In genomic region chr17:8226536-8227237, GRCh38 we compare ENCODE assay signal across 1 cellular context.
TF ChIP-seq lines count a peak whose summit lies in the region.

No MANE protein-coding gene starts in this region.

TF ChIP-seq in GM12878, 131 proteins besides CTCF, POLR2A, EP300 and RAD21 (continued from another document and continues in another):
- TF ChIP-seq CUX1 (IDR thresholded peaks at IDR 0.05; ENCODE audit: insufficient replicate concordance, low read depth, low read length) (no peak), CBX5 (IDR thresholded peaks at IDR 0.05; ENCODE audit: low read depth) (no peak), SMAD5 (IDR thresholded peaks at IDR 0.05; ENCODE audit: low read depth) (no peak), ELK1 (IDR thresholded peaks at IDR 0.05; ENCODE audit: low read depth, low read length) (no peak), BACH1 (IDR thresholded peaks at IDR 0.05; ENCODE audit: borderline replicate concordance) (peak; percentile 67), HDAC6 (IDR thresholded peaks at IDR 0.05; ENCODE audit: unreplicated experiment) (no peak), IRF4 (IDR thresholded peaks at IDR 0.05; ENCODE audit: low read depth, low read length) (no peak), USF1 (IDR thresholded peaks at IDR 0.05; ENCODE audit: borderline replicate concordance, extremely low read length, insufficient read depth, low read depth, low read length) (no peak), TCF7 (IDR thresholded peaks at IDR 0.05; ENCODE audit: borderline replicate concordance) (no peak; the same call in 1 of the 2 replicates), SPI1 (IDR thresholded peaks at IDR 0.05; ENCODE audit: borderline replicate concordance, insufficient read depth, low read depth, low read length) (no peak), E2F4 (IDR thresholded peaks at IDR 0.05; ENCODE audit: low read depth, low read length) (no peak), NFXL1 (IDR thresholded peaks at IDR 0.05; ENCODE audit: borderline replicate concordance) (no peak), RELB (IDR thresholded peaks at IDR 0.05; ENCODE audit: low read depth) (0 out of 2 replicates have a peak, but pooled peaks have one; percentile 51), CEBPB (IDR thresholded peaks at IDR 0.05; ENCODE audit: borderline replicate concordance in 1 of 2, low read depth in 2 of 2, low read length in 2 of 2) (no peak), YY1 (IDR thresholded peaks at IDR 0.05; ENCODE audit: low read depth, low read length) (peak; percentile 17; the same call in 1 of the 2 replicates), NR2C2 (IDR thresholded peaks at IDR 0.05; ENCODE audit: borderline replicate concordance, control insufficient read depth, insufficient read length, low read depth) (no peak), CEBPZ (IDR thresholded peaks at IDR 0.05; ENCODE audit: low read depth, low read length) (no peak), SMC3 (IDR thresholded peaks at IDR 0.05; ENCODE audit: borderline replicate concordance, low read length) (no peak), FOS (IDR thresholded peaks at IDR 0.05; ENCODE audit: borderline replicate concordance, extremely low read depth, insufficient read length) (no peak), CBX3 (IDR thresholded peaks at IDR 0.05; ENCODE audit: borderline replicate concordance, low read depth) (no peak), TBL1XR1 (IDR thresholded peaks at IDR 0.05; ENCODE audit: low read depth, low read length) (0 out of 2 replicates have a peak, but pooled peaks have one; percentile 8), ASH2L (IDR thresholded peaks at IDR 0.05; ENCODE audit: borderline replicate concordance, low read depth) (no peak), ATF7 (IDR thresholded peaks at IDR 0.05; ENCODE audit: low read depth) (peak; percentile 82), NFYA (IDR thresholded peaks at IDR 0.05; ENCODE audit: borderline replicate concordance, low read depth, low read length) (no peak), NRF1 (conservative IDR thresholded peaks at IDR 0.05; ENCODE audit: low read depth, low read length) (no peak), RELA (IDR thresholded peaks at IDR 0.05; ENCODE audit: borderline replicate concordance, partially characterized antibody) (peak; percentile 17), ESRRA (IDR thresholded peaks at IDR 0.05; ENCODE audit: low read length) (no peak), SIN3A (IDR thresholded peaks at IDR 0.05; ENCODE audit: low read depth, low read length) (no peak), HDAC2 (IDR thresholded peaks at IDR 0.05) (peak; percentile 38; the same call in 1 of the 2 replicates), MYB (IDR thresholded peaks at IDR 0.05; ENCODE audit: borderline replicate concordance, low read depth, low read length) (no peak), TARDBP (IDR thresholded peaks at IDR 0.05; ENCODE audit: borderline replicate concordance) (peak; percentile 91; the same call in 1 of the 2 replicates), ZNF24 (IDR thresholded peaks at IDR 0.05) (peak; percentile 98), NR2F1 (conservative IDR thresholded peaks at IDR 0.05) (peak; percentile 59; the same call in 1 of the 2 replicates), BMI1 (IDR thresholded peaks at IDR 0.05; ENCODE audit: borderline replicate concordance) (peak; percentile 64; the same call in 1 of the 2 replicates), CREM (IDR thresholded peaks at IDR 0.05; ENCODE audit: low read depth) (0 out of 2 replicates have a peak, but pooled peaks have one; percentile 6), SMARCA5 (IDR thresholded peaks at IDR 0.05) (no peak), FOXM1 (IDR thresholded peaks at IDR 0.05; ENCODE audit: low read depth, low read length) (no peak; the same call in 1 of the 2 replicates), ZNF384 (IDR thresholded peaks at IDR 0.05; ENCODE audit: borderline replicate concordance, low read depth, low read length) (peak; percentile 33; the same call in 1 of the 2 replicates), JUNB (IDR thresholded peaks at IDR 0.05) (no peak), RFX5 (IDR thresholded peaks at IDR 0.05; ENCODE audit: low read depth, low read length) (no peak), SP1 (IDR thresholded peaks at IDR 0.05; ENCODE audit: low read depth, low read length) (no peak), RCOR1 (conservative IDR thresholded peaks at IDR 0.05; ENCODE audit: low read depth, low read length) (no peak), IKZF1 (conservative IDR thresholded peaks at IDR 0.05) (peak; percentile 60), PML (IDR thresholded peaks at IDR 0.05; ENCODE audit: low read length) (peak; percentile 62), SMAD1 (IDR thresholded peaks at IDR 0.05; ENCODE audit: low read depth, partially characterized antibody) (no peak), EZH2 (IDR thresholded peaks at IDR 0.05; ENCODE audit: borderline replicate concordance, control insufficient read depth, low read depth, low read length) (no peak)
- TF ChIP-seq, protein P1, sequence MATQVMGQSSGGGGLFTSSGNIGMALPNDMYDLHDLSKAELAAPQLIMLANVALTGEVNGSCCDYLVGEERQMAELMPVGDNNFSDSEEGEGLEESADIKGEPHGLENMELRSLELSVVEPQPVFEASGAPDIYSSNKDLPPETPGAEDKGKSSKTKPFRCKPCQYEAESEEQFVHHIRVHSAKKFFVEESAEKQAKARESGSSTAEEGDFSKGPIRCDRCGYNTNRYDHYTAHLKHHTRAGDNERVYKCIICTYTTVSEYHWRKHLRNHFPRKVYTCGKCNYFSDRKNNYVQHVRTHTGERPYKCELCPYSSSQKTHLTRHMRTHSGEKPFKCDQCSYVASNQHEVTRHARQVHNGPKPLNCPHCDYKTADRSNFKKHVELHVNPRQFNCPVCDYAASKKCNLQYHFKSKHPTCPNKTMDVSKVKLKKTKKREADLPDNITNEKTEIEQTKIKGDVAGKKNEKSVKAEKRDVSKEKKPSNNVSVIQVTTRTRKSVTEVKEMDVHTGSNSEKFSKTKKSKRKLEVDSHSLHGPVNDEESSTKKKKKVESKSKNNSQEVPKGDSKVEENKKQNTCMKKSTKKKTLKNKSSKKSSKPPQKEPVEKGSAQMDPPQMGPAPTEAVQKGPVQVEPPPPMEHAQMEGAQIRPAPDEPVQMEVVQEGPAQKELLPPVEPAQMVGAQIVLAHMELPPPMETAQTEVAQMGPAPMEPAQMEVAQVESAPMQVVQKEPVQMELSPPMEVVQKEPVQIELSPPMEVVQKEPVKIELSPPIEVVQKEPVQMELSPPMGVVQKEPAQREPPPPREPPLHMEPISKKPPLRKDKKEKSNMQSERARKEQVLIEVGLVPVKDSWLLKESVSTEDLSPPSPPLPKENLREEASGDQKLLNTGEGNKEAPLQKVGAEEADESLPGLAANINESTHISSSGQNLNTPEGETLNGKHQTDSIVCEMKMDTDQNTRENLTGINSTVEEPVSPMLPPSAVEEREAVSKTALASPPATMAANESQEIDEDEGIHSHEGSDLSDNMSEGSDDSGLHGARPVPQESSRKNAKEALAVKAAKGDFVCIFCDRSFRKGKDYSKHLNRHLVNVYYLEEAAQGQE (IDR thresholded peaks at IDR 0.05; ENCODE audit: low read depth, low read length), result no peak
- TF ChIP-seq, protein P2, sequence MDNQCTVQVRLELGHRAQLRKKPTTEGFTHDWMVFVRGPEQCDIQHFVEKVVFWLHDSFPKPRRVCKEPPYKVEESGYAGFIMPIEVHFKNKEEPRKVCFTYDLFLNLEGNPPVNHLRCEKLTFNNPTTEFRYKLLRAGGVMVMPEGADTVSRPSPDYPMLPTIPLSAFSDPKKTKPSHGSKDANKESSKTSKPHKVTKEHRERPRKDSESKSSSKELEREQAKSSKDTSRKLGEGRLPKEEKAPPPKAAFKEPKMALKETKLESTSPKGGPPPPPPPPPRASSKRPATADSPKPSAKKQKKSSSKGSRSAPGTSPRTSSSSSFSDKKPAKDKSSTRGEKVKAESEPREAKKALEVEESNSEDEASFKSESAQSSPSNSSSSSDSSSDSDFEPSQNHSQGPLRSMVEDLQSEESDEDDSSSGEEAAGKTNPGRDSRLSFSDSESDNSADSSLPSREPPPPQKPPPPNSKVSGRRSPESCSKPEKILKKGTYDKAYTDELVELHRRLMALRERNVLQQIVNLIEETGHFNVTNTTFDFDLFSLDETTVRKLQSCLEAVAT (IDR thresholded peaks at IDR 0.05), result peak; percentile 32; the same call in 1 of the 2 replicates
